18 cellular contexts compared by ENCODE assay signal in genomic region chr2:42901076-42901645, GRCh38.
DNase-seq lines count a peak whose midpoint lies in the region; ATAC-seq, FAIRE-seq and TF ChIP-seq lines count a peak whose summit lies in the region.
"Had no signal": no experiment of that assay in that cellular context is flagged by ENCODE, and none has a peak within 500 bp of the region (broad histone marks: within the 10 kb centered on the region; RNA-seq: fewer than 3 reads in every experiment).

No MANE protein-coding gene starts in this region.

- POLR2A ChIA-PET in WTC11 (lab: Charles Lee): no interaction called here
- POLR2A ChIA-PET in CD4-positive, alpha-beta memory T cell (lab: Charles Lee; ENCODE audit: partially characterized antibody): no interaction called here
- POLR2A ChIA-PET in HepG2 (lab: Yijun Ruan, JAX): interaction anchor here (0.6 kb wide), 1 partner anchor 47 kb away, joined by 6 read pairs; no protein-coding TSS in a partner anchor

- no peak overlapping the region for H3K4me2 ChIP-seq in HepG2 (ENCODE audit: low read depth, low read length)

- no peak for TF ChIP-seq CTCF in right atrium auricular region (IDR thresholded peaks at IDR 0.05)
- no peak for TF ChIP-seq CTCF in choroid plexus epithelial cell (conservative IDR thresholded peaks at IDR 0.05; ENCODE audit: low read depth, low read length)
- TF ChIP-seq CTCF in WTC11 (IDR thresholded peaks at IDR 0.05): no peak
- no peak for TF ChIP-seq CTCF in HepG2 (CRISPR knock-in tag; IDR thresholded peaks at IDR 0.05)

- H3K9me3 ChIP-seq in right atrium auricular region (no peaks in the 10 kb centered on the region), mesodermal cell (ENCODE audit: control insufficient read depth, low read length) (no peaks in the 10 kb centered on the region), HepG2 (ENCODE audit: low read length) (no peaks in the 10 kb centered on the region)
- H3K9me3 ChIP-seq in CD4-positive, alpha-beta memory T cell (ENCODE audit: control insufficient read depth in 1 of 2, low read length in 2 of 2): no peaks in the 10 kb centered on the region
- H3K9me3 ChIP-seq: heart right ventricle, left ventricle myocardium inferior had no signal

- ATAC-seq in WTC11 (no peak), HepG2 (no peak), HG02840 (IDR thresholded peaks at IDR 0.05; ENCODE audit: low FRiP score, unreplicated experiment) (no peak)
- ATAC-seq: heart right ventricle had no signal

- TF ChIP-seq EP300 in HepG2 (IDR thresholded peaks at IDR 0.05; ENCODE audit: low read depth in 2 of 2, low read length in 2 of 2) (no peak), HepG2 (CRISPR knock-in tag; IDR thresholded peaks at IDR 0.05; ENCODE audit: borderline replicate concordance) (no peak)

- no peak overlapping the region for H3K9ac ChIP-seq in HepG2 (ENCODE audit: insufficient read depth, low read depth, low read length)

- no peak for TF ChIP-seq POLR2A in HepG2 (IDR thresholded peaks at IDR 0.05; ENCODE audit: insufficient read depth in 1 of 2, low read depth in 2 of 2, low read length in 2 of 2)

- 0 out of 2 replicates have a peak, but pooled peaks cover 3% of the 10 kb centered on the region for H3K9me3 Mint-ChIP-seq in WTC11
- no peaks in the 10 kb centered on the region for H3K9me3 Mint-ChIP-seq in CD4-positive, alpha-beta memory T cell

- H3K79me2 ChIP-seq in HepG2 (ENCODE audit: insufficient read depth, low read length): no peaks in the 10 kb centered on the region

- H2AFZ ChIP-seq in HepG2 (ENCODE audit: low read length): no peak overlapping the region

- H3K27me3 ChIP-seq in right atrium auricular region (no peaks in the 10 kb centered on the region), HepG2 (ENCODE audit: control insufficient read depth in 1 of 2, insufficient read depth in 2 of 2, low read length in 2 of 2) (peaks cover 2 to 73% of the 10 kb centered on the region in 2 experiments; a peak in 4 of 5 replicates)
- no peaks in the 10 kb centered on the region for H3K27me3 ChIP-seq in CD4-positive, alpha-beta memory T cell (ENCODE audit: insufficient read depth, low read length)

- peaks cover 4% of the 10 kb centered on the region; the same call in 1 of the 2 replicates for H3K27me3 Mint-ChIP-seq in WTC11 (ENCODE audit: low read depth)
- H3K27me3 Mint-ChIP-seq in CD4-positive, alpha-beta memory T cell: peaks cover 3 to 7% of the 10 kb centered on the region in 2 donors

- no peak overlapping the region for H3K27ac Mint-ChIP-seq in WTC11
- no peak overlapping the region for H3K27ac Mint-ChIP-seq in CD4-positive, alpha-beta memory T cell

- TF ChIP-seq RAD21 in HepG2 (CRISPR knock-in tag; IDR thresholded peaks at IDR 0.05): no peak

- H3K4me1 ChIP-seq in right atrium auricular region (peaks cover 0 to 60% of the 10 kb centered on the region in 2 donors), mesodermal cell (ENCODE audit: control insufficient read depth, insufficient read depth, low read length, poor library complexity, severe bottlenecking) (peaks cover 37% of the 10 kb centered on the region), HepG2 (ENCODE audit: insufficient read depth, low read length) (peaks cover 21% of the 10 kb centered on the region)
- no peaks in the 10 kb centered on the region for H3K4me1 ChIP-seq in CD4-positive, alpha-beta memory T cell (ENCODE audit: insufficient read depth, low read length)

- DNase-seq in cardiac septum (ENCODE audit: low spot score): peak; percentile 31
- DNase-seq in right atrium auricular region (ENCODE audit: low spot score): no peak
- peak; percentile 70 for DNase-seq in choroid plexus epithelial cell (ENCODE audit: low read depth)
- no peak for DNase-seq in WTC11 (ENCODE audit: low spot score)
- no peak for DNase-seq in CD4-positive, alpha-beta memory T cell
- DNase-seq in HepG2 (ENCODE audit: low spot score): no peak
- DNase-seq: activated CD4-positive, alpha-beta T cell treated with anti-CD3 and anti-CD28 coated beads, Interleukin-2, amount 50 U/mL, for 4 hours; anterior cingulate cortex; effector CD8-positive, alpha-beta T cell; heart right ventricle; left ventricle myocardium inferior; NCI-H1436 treated with DMSO at 0.1 percent for 48 hours; NCI-H526 treated with DMSO at 0.1 percent for 48 hours; nephron progenitor cell; T-helper 9 cell had no signal

- in situ Hi-C loops in HepG2 (cut with HindIII; ENCODE audit: extremely low pct_ligation_motif_present, low pct_unique_long_range_greater_than_20kb): no loop called here

- H3K27ac ChIP-seq in right atrium auricular region: no peak overlapping the region
- H3K27ac ChIP-seq in mesodermal cell (ENCODE audit: low read depth, low read length, severe bottlenecking): peak overlapping the region; percentile 12
- H3K27ac ChIP-seq in CD4-positive, alpha-beta memory T cell (ENCODE audit: low read depth, low read length): no peak overlapping the region
- H3K27ac ChIP-seq in HepG2 (ENCODE audit: extremely low read length, insufficient read depth, low read length): no peak overlapping the region
- H3K27ac ChIP-seq: left ventricle myocardium inferior had no signal

- H3K4me1 Mint-ChIP-seq in WTC11: peaks cover 7% of the 10 kb centered on the region
- no peaks in the 10 kb centered on the region for H3K4me1 Mint-ChIP-seq in CD4-positive, alpha-beta memory T cell

- intact Hi-C loops in cardiac septum (cut with DNase I): no loop called here
- intact Hi-C loops in CD4-positive, alpha-beta memory T cell (cut with micrococcal nuclease): no loop called here
- intact Hi-C loops in HepG2 (cut with micrococcal nuclease; ENCODE audit: unreplicated experiment): no loop called here

- H3K4me3 ChIP-seq in right atrium auricular region (no peak overlapping the region), choroid plexus epithelial cell (ENCODE audit: low read depth, low read length) (no peak overlapping the region), mesodermal cell (ENCODE audit: extremely low read depth, insufficient read depth, low read length, poor library complexity, severe bottlenecking) (no peak overlapping the region), HepG2 (replicated peaks in 1 of 3; ENCODE audit: insufficient read depth in 1 of 3, low read depth in 2 of 3, low read length in 3 of 3) (no peak overlapping the region)
- no peak overlapping the region for H3K4me3 ChIP-seq in CD4-positive, alpha-beta memory T cell (ENCODE audit: low read length in 2 of 2)
- H3K4me3 ChIP-seq: heart right ventricle, left ventricle myocardium inferior had no signal

- no peak for FAIRE-seq in HepG2 (lab: Jason Lieb, UNC)
- FAIRE-seq: A204.1 had no signal

- H4K20me1 ChIP-seq in HepG2 (ENCODE audit: insufficient read depth, low read length): no peaks in the 10 kb centered on the region

- no peak overlapping the region for H3K4me3 Mint-ChIP-seq in WTC11
- no peak overlapping the region for H3K4me3 Mint-ChIP-seq in CD4-positive, alpha-beta memory T cell
- H3K4me3 Mint-ChIP-seq: nephron progenitor cell had no signal

- no peaks in the 10 kb centered on the region for H3K36me3 Mint-ChIP-seq in WTC11
- H3K36me3 Mint-ChIP-seq in CD4-positive, alpha-beta memory T cell: no peaks in the 10 kb centered on the region

- CTCF ChIA-PET in WTC11 (lab: Charles Lee): interaction anchor here (1.3 kb wide), 1 partner anchor 28 kb away, joined by 4 read pairs; no protein-coding TSS in a partner anchor
- CTCF ChIA-PET in CD4-positive, alpha-beta memory T cell (lab: Charles Lee; ENCODE audit: partially characterized antibody): interaction anchor here (0.6 kb wide), 1 partner anchor 39 kb away, joined by 3 read pairs; no protein-coding TSS in a partner anchor
- CTCF ChIA-PET in HepG2 (lab: Yijun Ruan, JAX; ENCODE audit: low intra/inter-chr PET ratio, low total read pairs): no interaction called here

- BruUV-seq in HepG2 (replicated peaks; lab: Mats Ljungman, UMichigan): no TSS peak

- WGBS in mesodermal cell (ENCODE audit: insufficient coverage in 2 of 2), 2 experiments: 81 to 86% methylated on average over 3 to 4 of the region's 4 CpGs
- 40% methylated on average over 4 of the region's 4 CpGs for WGBS in HepG2 (ENCODE audit: low lambda C conversion rate)

- H3K36me3 ChIP-seq in right atrium auricular region (no peaks in the 10 kb centered on the region), mesodermal cell (ENCODE audit: control insufficient read depth, insufficient read depth, low read length) (no peaks in the 10 kb centered on the region), HepG2 (replicated peaks in 1 of 2; ENCODE audit: control insufficient read depth in 1 of 2, insufficient read depth in 2 of 2, low read length in 2 of 2) (no peaks in the 10 kb centered on the region)
- H3K36me3 ChIP-seq in CD4-positive, alpha-beta memory T cell (ENCODE audit: insufficient read depth, low read length): no peaks in the 10 kb centered on the region
- H3K36me3 ChIP-seq: heart right ventricle, left ventricle myocardium inferior had no signal

TF ChIP-seq in WTC11, 78 proteins besides CTCF, POLR2A, EP300 and RAD21 (continues in another document):
- TF ChIP-seq ETV6 (CRISPR knock-in tag; IDR thresholded peaks at IDR 0.05) (no peak), PRRX2 (CRISPR knock-in tag; IDR thresholded peaks at IDR 0.05) (no peak), FOXK1 (CRISPR knock-in tag; IDR thresholded peaks at IDR 0.05) (no peak), SMAD4 (CRISPR knock-in tag; IDR thresholded peaks at IDR 0.05) (no peak), ZBTB43 (CRISPR knock-in tag; IDR thresholded peaks at IDR 0.05) (no peak)

TF ChIP-seq in HepG2, 621 proteins besides CTCF, POLR2A, EP300 and RAD21:
- TF ChIP-seq ZNF124 (CRISPR knock-in tag; IDR thresholded peaks at IDR 0.05) (no peak), YEATS2 (CRISPR knock-in tag; IDR thresholded peaks at IDR 0.05; ENCODE audit: borderline replicate concordance) (no peak)

Comparison
In these comparisons a context has a peak if more than half of its experiments do, and no peak if none do; other contexts are left out.
1. DNase-seq: peak in cardiac septum (single experiment) and choroid plexus epithelial cell (single experiment); none in right atrium auricular region (single experiment), WTC11 (single experiment), CD4-positive, alpha-beta memory T cell (0 of 5) and HepG2 (single experiment).